ENCODE assay signal across 20 cellular contexts in the genomic region with DNA sequence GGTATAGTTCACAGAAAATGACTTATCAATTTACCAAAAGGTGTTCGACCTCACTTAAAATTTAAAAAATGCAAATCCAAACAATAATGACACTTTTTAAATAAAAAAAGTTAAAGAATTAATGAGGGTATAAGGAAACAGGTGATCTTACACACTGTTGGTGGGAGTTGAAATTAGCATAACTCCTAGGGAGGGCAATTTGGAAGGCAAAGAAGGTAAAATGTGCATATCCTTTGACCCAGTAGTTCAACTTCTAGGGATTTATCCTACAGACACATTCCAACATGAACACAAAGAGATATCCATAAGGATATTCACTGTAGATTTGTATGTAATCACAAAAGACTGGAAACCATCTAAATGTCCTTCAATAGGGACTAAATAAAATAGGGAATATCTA.
DNase-seq lines count a peak whose midpoint lies in the region; ATAC-seq, FAIRE-seq and TF ChIP-seq lines count a peak whose summit lies in the region.
"Had no signal": no experiment of that assay in that cellular context is flagged by ENCODE, and none has a peak within 500 bp of the region (broad histone marks: within the 10 kb centered on the region; RNA-seq: fewer than 3 reads in every experiment).

No MANE protein-coding gene starts in this region.

- POLR2A ChIA-PET in WTC11 (lab: Charles Lee) (no interaction called here), endothelial cell of umbilical vein (lab: Charles Lee) (no interaction called here)

- H3K9me2 ChIP-seq in GM23338 (ENCODE audit: insufficient read depth) = no peaks in the 10 kb centered on the region

- no peaks in the 10 kb centered on the region for H3K79me2 ChIP-seq in GM23338 (replicated peaks; ENCODE audit: insufficient read depth)
- no peaks in the 10 kb centered on the region for H3K79me2 ChIP-seq in endothelial cell of umbilical vein (ENCODE audit: control insufficient read depth, insufficient read depth, low read length)

- peaks cover 50% of the 10 kb centered on the region for H3K4me1 ChIP-seq in GM23338 (ENCODE audit: insufficient read depth)
- H3K4me1 ChIP-seq in endothelial cell of umbilical vein (ENCODE audit: control insufficient read depth, extremely low read depth, insufficient read depth, low read length) = peaks cover 18% of the 10 kb centered on the region
- H3K4me1 ChIP-seq in adrenal gland (replicated peaks in 1 of 2) = no peaks in the 10 kb centered on the region
- peaks cover 8% of the 10 kb centered on the region for H3K4me1 ChIP-seq in BE2C
- H3K4me1 ChIP-seq in ascending aorta = no peaks in the 10 kb centered on the region

- no peak overlapping the region for H3K4me3 Mint-ChIP-seq in GM23338
- H3K4me3 Mint-ChIP-seq in WTC11 = no peak overlapping the region
- H3K4me3 Mint-ChIP-seq: CD14-positive monocyte; CD4-positive, alpha-beta memory T cell; H9 had no signal

- H3K4me1 Mint-ChIP-seq in GM23338 (peaks cover 49% of the 10 kb centered on the region), WTC11 (peaks cover 60% of the 10 kb centered on the region)
- H3K4me1 Mint-ChIP-seq: CD14-positive monocyte; CD4-positive, alpha-beta memory T cell had no signal

- FAIRE-seq in endothelial cell of umbilical vein (lab: Jason Lieb, UNC) = no peak
- FAIRE-seq: GM12892, GM18507, HTR-8/SVneo had no signal

- DNase-seq in GM23338 (ENCODE audit: low spot score) = peak; percentile 7
- DNase-seq in WTC11 (ENCODE audit: low spot score) = no peak
- DNase-seq in endothelial cell of umbilical vein (ENCODE audit: low read depth, low spot score) = no peak
- DNase-seq in adrenal gland = no peak
- no peak for DNase-seq in BE2C
- DNase-seq in NCI-H1105 treated with DMSO at 0.1 percent for 48 hours (lab: John Stamatoyannopoulos, UW) = no peak
- no peak for DNase-seq in ascending aorta (ENCODE audit: low spot score in 2 of 2)
- DNase-seq: AML-193; CD4-positive, alpha-beta memory T cell; DMS153; DMS79; GDM1; GOT3; H9 had no signal

- no peak overlapping the region for H3K9ac ChIP-seq in endothelial cell of umbilical vein (replicated peaks; ENCODE audit: extremely low read depth, insufficient read depth, low read length)
- H3K9ac ChIP-seq: BLaER1, KMS-11 had no signal

- H3K27ac ChIP-seq in GM23338 (ENCODE audit: low read depth) (peak overlapping the region; percentile 89; the same call in 1 of the 2 replicates), endothelial cell of umbilical vein (ENCODE audit: insufficient read depth, low read depth, low read length) (peak overlapping the region; percentile 57), adrenal gland (no peak overlapping the region), ascending aorta (no peak overlapping the region)
- H3K27ac ChIP-seq: BLaER1, KMS-11 had no signal

- no peak for TF ChIP-seq POLR2A in endothelial cell of umbilical vein (IDR thresholded peaks at IDR 0.05; ENCODE audit: low read depth, low read length)
- no peak for TF ChIP-seq POLR2A in adrenal gland (IDR thresholded peaks at IDR 0.05)

- H3K4me2 ChIP-seq in GM23338 (peak overlapping the region; percentile 44), endothelial cell of umbilical vein (ENCODE audit: insufficient read depth, low read length) (no peak overlapping the region)
- H3K4me2 ChIP-seq: BLaER1, KMS-11 had no signal

- H2AFZ ChIP-seq in GM23338 (no peak overlapping the region), endothelial cell of umbilical vein (ENCODE audit: low read depth, low read length) (no peak overlapping the region)

- no peaks in the 10 kb centered on the region for H3F3A ChIP-seq in GM23338 (replicated peaks; ENCODE audit: low read depth)

- intact Hi-C loops in endothelial cell of umbilical vein (cut with micrococcal nuclease) (no loop called here), adrenal gland (cut with DNase I) (no loop called here), ascending aorta (cut with DNase I) (no loop called here)

- CTCF ChIA-PET in WTC11 (lab: Charles Lee) (no interaction called here), endothelial cell of umbilical vein (lab: Charles Lee) (interaction anchor here (1.0 kb wide), 1 partner anchor 67 kb away, joined by 3 read pairs; no protein-coding TSS in a partner anchor)

- TF ChIP-seq CTCF in GM23338 (conservative IDR thresholded peaks at IDR 0.05; ENCODE audit: low read depth in 2 of 2) (no peak), WTC11 (IDR thresholded peaks at IDR 0.05) (no peak), endothelial cell of umbilical vein (IDR thresholded peaks at IDR 0.05; ENCODE audit: extremely low read depth in 1 of 2, insufficient read depth in 1 of 2, low read depth in 1 of 2, low read length in 2 of 2) (no peak), adrenal gland (IDR thresholded peaks at IDR 0.05) (no peak), BE2C (IDR thresholded peaks at IDR 0.05; ENCODE audit: low read depth, low read length) (no peak), ascending aorta (IDR thresholded peaks at IDR 0.05) (no peak)

- no peaks in the 10 kb centered on the region for H4K20me1 ChIP-seq in GM23338 (replicated peaks; ENCODE audit: insufficient read depth)
- no peaks in the 10 kb centered on the region for H4K20me1 ChIP-seq in endothelial cell of umbilical vein (replicated peaks; ENCODE audit: control insufficient read depth, extremely low read depth, insufficient read depth, low read length)
- H4K20me1 ChIP-seq: BLaER1 had no signal

- dilution Hi-C loops in endothelial cell of umbilical vein (cut with MboI; ENCODE audit: extremely low pct_ligation_motif_present, low sequenced_read_pairs) = no loop called here

- H3K9me1 ChIP-seq in endothelial cell of umbilical vein (replicated peaks; ENCODE audit: control insufficient read depth, extremely low read depth, insufficient read depth, low read length) = no peaks in the 10 kb centered on the region

- H3K36me3 ChIP-seq in GM23338 (ENCODE audit: insufficient read depth) (no peaks in the 10 kb centered on the region), endothelial cell of umbilical vein (ENCODE audit: control insufficient read depth in 2 of 2, extremely low read depth in 1 of 2, insufficient read depth in 2 of 2, low read length in 2 of 2) (peaks cover 0 to 2% of the 10 kb centered on the region in 2 experiments), adrenal gland (replicated peaks in 1 of 2) (no peaks in the 10 kb centered on the region), BE2C (no peaks in the 10 kb centered on the region), ascending aorta (no peaks in the 10 kb centered on the region)
- H3K36me3 ChIP-seq: BLaER1 had no signal

- H3K27ac Mint-ChIP-seq in GM23338 (peak overlapping the region; percentile 94), WTC11 (no peak overlapping the region)
- H3K27ac Mint-ChIP-seq: CD14-positive monocyte; CD4-positive, alpha-beta memory T cell had no signal

- BruUV-seq in endothelial cell of umbilical vein (replicated peaks; lab: Mats Ljungman, UMichigan) = no TSS peak

- WGBS in adrenal gland, 4 donors = 46 to 91% (median 68%) methylated on average over 1 of the region's 1 CpG

- H3K36me3 Mint-ChIP-seq in GM23338 (ENCODE audit: low read depth) (0 out of 3 replicates have a peak, but pooled peaks cover 4% of the 10 kb centered on the region), WTC11 (no peaks in the 10 kb centered on the region)
- H3K36me3 Mint-ChIP-seq: CD14-positive monocyte; CD4-positive, alpha-beta memory T cell had no signal

- H3K27me3 Mint-ChIP-seq in GM23338 (ENCODE audit: insufficient read depth, low read depth, poor library complexity) (peaks cover 1% of the 10 kb centered on the region), WTC11 (ENCODE audit: low read depth) (no peaks in the 10 kb centered on the region)

- H3K9me3 ChIP-seq in endothelial cell of umbilical vein (replicated peaks; ENCODE audit: control insufficient read depth, insufficient read depth, low read length) (no peaks in the 10 kb centered on the region), adrenal gland (replicated peaks in 1 of 3) (no peaks in the 10 kb centered on the region), BE2C (no peaks in the 10 kb centered on the region), ascending aorta (no peaks in the 10 kb centered on the region)
- H3K9me3 ChIP-seq: BLaER1 had no signal

- H3K27me3 ChIP-seq in GM23338 (ENCODE audit: insufficient read depth) (no peaks in the 10 kb centered on the region), endothelial cell of umbilical vein (ENCODE audit: control insufficient read depth in 2 of 2, insufficient read depth in 2 of 2, low read length in 2 of 2) (no peaks in the 10 kb centered on the region), adrenal gland (peaks cover 7% of the 10 kb centered on the region), BE2C (no peaks in the 10 kb centered on the region), ascending aorta (no peaks in the 10 kb centered on the region)

- H3K4me3 ChIP-seq in GM23338 = peak overlapping the region; percentile 17; the same call in 1 of the 2 replicates
- no peak overlapping the region for H3K4me3 ChIP-seq in endothelial cell of umbilical vein (replicated peaks in 1 of 3; ENCODE audit: insufficient read depth in 1 of 3, low read depth in 1 of 3, low read length in 3 of 3)
- H3K4me3 ChIP-seq in adrenal gland = no peak overlapping the region
- no peak overlapping the region for H3K4me3 ChIP-seq in BE2C (ENCODE audit: low read depth, low read length)
- H3K4me3 ChIP-seq in ascending aorta = no peak overlapping the region
- H3K4me3 ChIP-seq: BLaER1 had no signal

- H3K9me3 Mint-ChIP-seq in GM23338 (no peaks in the 10 kb centered on the region), WTC11 (no peaks in the 10 kb centered on the region)

- peak; percentile 52; the same call in 2 of the 3 replicates for ATAC-seq in GM23338
- ATAC-seq in WTC11 = peak; percentile 50; the same call in 1 of the 2 replicates

TF ChIP-seq in WTC11, 78 proteins besides CTCF, POLR2A, EP300 and RAD21 (continues in another document):
- TF ChIP-seq, protein P1, sequence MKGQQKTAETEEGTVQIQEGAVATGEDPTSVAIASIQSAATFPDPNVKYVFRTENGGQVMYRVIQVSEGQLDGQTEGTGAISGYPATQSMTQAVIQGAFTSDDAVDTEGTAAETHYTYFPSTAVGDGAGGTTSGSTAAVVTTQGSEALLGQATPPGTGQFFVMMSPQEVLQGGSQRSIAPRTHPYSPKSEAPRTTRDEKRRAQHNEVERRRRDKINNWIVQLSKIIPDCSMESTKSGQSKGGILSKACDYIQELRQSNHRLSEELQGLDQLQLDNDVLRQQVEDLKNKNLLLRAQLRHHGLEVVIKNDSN (CRISPR knock-in tag; IDR thresholded peaks at IDR 0.05) = no peak
- no peak for TF ChIP-seq NFATC4 (CRISPR knock-in tag; IDR thresholded peaks at IDR 0.05)

TF ChIP-seq in endothelial cell of umbilical vein, 7 proteins besides CTCF, POLR2A, EP300 and RAD21 (continues in another document):
- TF ChIP-seq POLR2AphosphoS5 (IDR thresholded peaks at IDR 0.05; ENCODE audit: insufficient read depth, low read depth, low read length) = no peak
- no peak for TF ChIP-seq FOS (IDR thresholded peaks at IDR 0.05; ENCODE audit: borderline replicate concordance, insufficient read depth, low read length)
- no peak for TF ChIP-seq EZH2 (IDR thresholded peaks at IDR 0.05; ENCODE audit: borderline replicate concordance, low read depth, low read length, severe bottlenecking)
- no peak for TF ChIP-seq MYC (IDR thresholded peaks at IDR 0.05; ENCODE audit: low read depth, low read length)
- TF ChIP-seq GATA2 (IDR thresholded peaks at IDR 0.05; ENCODE audit: insufficient read depth, insufficient read length, low read depth, low read length) = no peak

Comparison
In these comparisons a context has a peak if more than half of its experiments do, and no peak if none do; other contexts are left out.
1. H3K27ac ChIP-seq: peak in GM23338 (single experiment) and endothelial cell of umbilical vein (single experiment); none in adrenal gland (0 of 5) and ascending aorta (0 of 2).